Comparison of ENCODE assay signal across 27 cellular contexts in the genomic region with DNA sequence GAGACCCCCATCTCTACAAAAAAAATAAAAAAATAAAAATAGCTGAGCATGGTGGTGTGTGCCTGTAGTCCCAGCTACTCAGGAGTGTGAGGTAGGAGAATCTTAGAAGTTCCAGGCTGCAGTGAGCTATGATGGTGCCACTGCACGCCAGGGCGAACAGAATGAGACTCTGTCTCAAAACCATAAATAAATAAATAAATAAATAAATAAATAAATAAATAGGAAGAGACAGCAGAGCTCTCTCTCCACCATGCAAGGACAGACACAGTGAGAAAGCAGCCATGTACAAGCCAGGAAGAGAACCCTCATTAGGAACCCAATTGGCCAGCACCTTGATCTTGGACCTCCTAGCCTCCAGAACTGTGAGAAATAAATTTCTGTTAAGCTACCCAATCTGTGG.
"Had no signal": no experiment of that assay in that cellular context is flagged by ENCODE, and none has a peak within 500 bp of the region (broad histone marks: within the 10 kb centered on the region; RNA-seq: fewer than 3 reads in every experiment).

No MANE protein-coding gene starts in this region.

- ATAC-seq: stimulated activated effector memory CD8-positive, alpha-beta T cell treated with anti-CD3 and anti-CD28 coated beads, Interleukin-12 subunit alpha, Interleukin-12 subunit beta, amount 100 ng/mL, for 72 hours; stimulated activated memory B cell treated with anti-CD40 and anti-IgM and Interleukin-4, amounts not matched to agents 10 μg/mL and 1 μg/mL and 100 μg/mL, for 72 hours; stimulated activated naive B cell treated with anti-CD40 and anti-IgM and Interleukin-4, amounts not matched to agents 10 μg/mL and 1 μg/mL and 100 μg/mL, for 72 hours; stimulated activated naive CD8-positive, alpha-beta T cell treated with anti-CD3 and anti-CD28 coated beads, Interleukin-15, amount 100 ng/mL, for 72 hours; stimulated activated naive CD8-positive, alpha-beta T cell treated with anti-CD3 and anti-CD28 coated beads, Interleukin-15, Interleukin-2, amounts not matched to agents 100 U/mL and 50 U/mL, for 24 hours; upper lobe of right lung had no signal

- H3K4me3 ChIP-seq: stomach, suprapubic skin, testis, thoracic aorta, thyroid gland, tibial artery, tibial nerve, transverse colon, upper lobe of left lung, upper lobe of right lung, uterus, vagina had no signal

- DNase-seq: stimulated activated CD4-positive, alpha-beta T cell treated with anti-CD3 and anti-CD28 coated beads, Interleukin-2, amount 100 ng/mL, for 48 hours; stimulated activated CD4-positive, alpha-beta T cell treated with anti-CD3 and anti-CD28 coated beads, Interleukin-4, amount 100 ng/mL, for 1 hour; stimulated activated CD4-positive, alpha-beta T cell treated with anti-CD3 and anti-CD28 coated beads, Interleukin-4, amount 100 ng/mL, for 24 hours; stimulated activated CD4-positive, alpha-beta T cell treated with anti-CD3 and anti-CD28 coated beads, Interleukin-4, amount 100 ng/mL, for 4 hours; stimulated activated CD8-positive, alpha-beta memory T cell treated with anti-CD3 and anti-CD28 coated beads, Interleukin-4, amount 100 ng/mL, for 48 hours; stimulated activated naive B cell treated with anti-CD40 and anti-IgM and Interleukin-4, amounts not matched to agents 10 μg/mL and 1 μg/mL and 100 μg/mL, for 72 hours; stimulated activated naive CD4-positive, alpha-beta T cell; stimulated activated naive CD4-positive, alpha-beta T cell treated with Interleukin-2 at 50 U/mL for 16 hours; stimulated activated naive CD8-positive, alpha-beta T cell treated with anti-CD3 and anti-CD28 coated beads, Interleukin-15, amount 100 ng/mL, for 72 hours; stimulated activated naive CD8-positive, alpha-beta T cell treated with anti-CD3 and anti-CD28 coated beads, Interleukin-15, Interleukin-2, amounts not matched to agents 100 U/mL and 50 U/mL, for 24 hours; stomach; substantia nigra; testis; thyroid gland; tibial artery; transverse colon; trophoblast cell; upper lobe of left lung; upper lobe of right lung; uterus had no signal

- FAIRE-seq: urothelium cell line had no signal

- H3K4me1 ChIP-seq: testis, thyroid gland, uterus had no signal

- H3K9me3 ChIP-seq: stomach, suprapubic skin, testis, thoracic aorta, thyroid gland, tibial artery, tibial nerve, transverse colon, upper lobe of left lung, upper lobe of right lung, uterus, vagina had no signal

- H3K27me3 ChIP-seq: stomach, suprapubic skin, testis, thyroid gland, tibial artery, tibial nerve, transverse colon, upper lobe of left lung, upper lobe of right lung, uterus, vagina had no signal

- H3K36me3 ChIP-seq: uterus had no signal

- H3K27ac ChIP-seq: stomach, suprapubic skin, testis, thoracic aorta, thyroid gland, tibial artery, tibial nerve, transverse colon, upper lobe of left lung, upper lobe of right lung, uterus, vagina had no signal
